ENCODE assay signal across 8 cellular contexts in genomic region chr7:79176859-79177477, GRCh38.
DNase-seq lines count a peak whose midpoint lies in the region; ATAC-seq and TF ChIP-seq lines count a peak whose summit lies in the region.

No MANE protein-coding gene starts in this region.

- no peak overlapping the region for H3K27ac Mint-ChIP-seq in GM23338
- no peak overlapping the region for H3K27ac Mint-ChIP-seq in CD4-positive, alpha-beta T cell

- no peaks in the 10 kb centered on the region for H3K79me2 ChIP-seq in GM23338 (replicated peaks; ENCODE audit: insufficient read depth)
- H3K79me2 ChIP-seq in hepatocyte = no peaks in the 10 kb centered on the region

- H3K4me3 Mint-ChIP-seq in GM23338 = no peak overlapping the region
- H3K4me3 Mint-ChIP-seq in CD4-positive, alpha-beta T cell = no peak overlapping the region

- peak; percentile 45; the same call in 2 of the 3 replicates for ATAC-seq in GM23338
- no peak for ATAC-seq in CD4-positive, alpha-beta T cell (ENCODE audit: poor library complexity)

- H4K20me1 ChIP-seq in GM23338 (replicated peaks; ENCODE audit: insufficient read depth) = no peaks in the 10 kb centered on the region
- H4K20me1 ChIP-seq in hepatocyte (ENCODE audit: insufficient read depth, poor library complexity, severe bottlenecking) = no peaks in the 10 kb centered on the region

- DNase-seq in AG10803 (ENCODE audit: low read depth) (peak; percentile 55), GM23338 (ENCODE audit: low spot score) (peak; percentile 71), NCI-H2081 (lab: John Stamatoyannopoulos, UW) (peak; percentile 69 to 70), WERI-Rb-1 (peak; percentile 10), hepatocyte (ENCODE audit: low spot score) (peak; percentile 58), tibial nerve (ENCODE audit: low spot score in 2 of 2) (peak in 1 of 2 donors; percentile 18), HK-2 (ENCODE audit: unreplicated experiment) (no peak)
- DNase-seq in CD4-positive, alpha-beta T cell = no peak

- POLR2A ChIA-PET in CD4-positive, alpha-beta T cell (lab: Charles Lee) = no interaction called here

- peaks cover 15% of the 10 kb centered on the region for H3K9me3 Mint-ChIP-seq in GM23338
- no peaks in the 10 kb centered on the region for H3K9me3 Mint-ChIP-seq in CD4-positive, alpha-beta T cell

- H3K4me1 Mint-ChIP-seq in GM23338 = peaks cover 3% of the 10 kb centered on the region; the same call in 2 of the 3 replicates
- no peaks in the 10 kb centered on the region for H3K4me1 Mint-ChIP-seq in CD4-positive, alpha-beta T cell (ENCODE audit: low read depth)

- intact Hi-C loops in CD4-positive, alpha-beta T cell (cut with DNase I, micrococcal nuclease) = no loop called here

- no peak overlapping the region for H3K4me3 ChIP-seq in AG10803 (ENCODE audit: low read length)
- H3K4me3 ChIP-seq in GM23338 = no peak overlapping the region
- H3K4me3 ChIP-seq in WERI-Rb-1 (ENCODE audit: low read depth, low read length) = no peak overlapping the region
- no peak overlapping the region for H3K4me3 ChIP-seq in hepatocyte
- no peak overlapping the region for H3K4me3 ChIP-seq in tibial nerve

- H3K4me1 ChIP-seq in GM23338 (ENCODE audit: insufficient read depth) (no peaks in the 10 kb centered on the region; the same call in 1 of the 2 replicates), hepatocyte (ENCODE audit: insufficient read depth) (no peaks in the 10 kb centered on the region), tibial nerve (no peaks in the 10 kb centered on the region)

- H3K4me2 ChIP-seq in GM23338 (no peak overlapping the region), hepatocyte (no peak overlapping the region)

- CTCF ChIA-PET in CD4-positive, alpha-beta T cell (lab: Charles Lee) = no interaction called here

- no peaks in the 10 kb centered on the region for H3F3A ChIP-seq in GM23338 (replicated peaks; ENCODE audit: low read depth)

- H3K36me3 Mint-ChIP-seq in GM23338 (ENCODE audit: low read depth) = peaks cover 15% of the 10 kb centered on the region
- H3K36me3 Mint-ChIP-seq in CD4-positive, alpha-beta T cell (ENCODE audit: low read depth) = no peaks in the 10 kb centered on the region

- H3K27me3 ChIP-seq in GM23338 (ENCODE audit: insufficient read depth) (no peaks in the 10 kb centered on the region), WERI-Rb-1 (ENCODE audit: insufficient read depth, low read depth, severe bottlenecking) (no peaks in the 10 kb centered on the region), hepatocyte (no peaks in the 10 kb centered on the region), tibial nerve (no peaks in the 10 kb centered on the region)
- H3K27me3 ChIP-seq in CD4-positive, alpha-beta T cell (ENCODE audit: control insufficient read depth, insufficient read depth, low read length) = no peaks in the 10 kb centered on the region

- no peaks in the 10 kb centered on the region for H3K27me3 Mint-ChIP-seq in GM23338 (ENCODE audit: insufficient read depth, low read depth, poor library complexity)
- no peaks in the 10 kb centered on the region for H3K27me3 Mint-ChIP-seq in CD4-positive, alpha-beta T cell

- no peak overlapping the region for H2AFZ ChIP-seq in GM23338
- no peak overlapping the region for H2AFZ ChIP-seq in hepatocyte

- H3K9me3 ChIP-seq in WERI-Rb-1 (ENCODE audit: severe bottlenecking) (no peaks in the 10 kb centered on the region), hepatocyte (ENCODE audit: low read depth) (no peaks in the 10 kb centered on the region), tibial nerve (peaks cover 0 to 2% (median 0%) of the 10 kb centered on the region in 4 donors)
- no peaks in the 10 kb centered on the region for H3K9me3 ChIP-seq in CD4-positive, alpha-beta T cell (ENCODE audit: control insufficient read depth, low read length)

- peak; percentile 85 for TF ChIP-seq CTCF in AG10803 (conservative IDR thresholded peaks at IDR 0.05; ENCODE audit: low read length)
- peak; percentile 74 to 77 for TF ChIP-seq CTCF in GM23338 (conservative IDR thresholded peaks at IDR 0.05; ENCODE audit: low read depth in 2 of 2)
- TF ChIP-seq CTCF in WERI-Rb-1 (IDR thresholded peaks at IDR 0.05; ENCODE audit: low read depth, low read length) = peak; percentile 51
- TF ChIP-seq CTCF in hepatocyte (IDR thresholded peaks at IDR 0.05; ENCODE audit: poor library complexity) = peak; percentile 77
- TF ChIP-seq CTCF in tibial nerve (IDR thresholded peaks at IDR 0.05) = peak; percentile 19 to 60 (median 44)
- no peak for TF ChIP-seq CTCF in CD4-positive, alpha-beta T cell (IDR thresholded peaks at IDR 0.05)

- H3K27ac ChIP-seq in GM23338 (ENCODE audit: low read depth) = no peak overlapping the region
- no peak overlapping the region for H3K27ac ChIP-seq in WERI-Rb-1
- H3K27ac ChIP-seq in hepatocyte = no peak overlapping the region
- H3K27ac ChIP-seq in tibial nerve = no peak overlapping the region
- no peak overlapping the region for H3K27ac ChIP-seq in CD4-positive, alpha-beta T cell (ENCODE audit: low read depth, low read length)

- no peak for TF ChIP-seq EP300 in tibial nerve (IDR thresholded peaks at IDR 0.05)

- no peak for TF ChIP-seq POLR2A in tibial nerve (IDR thresholded peaks at IDR 0.05)

- H3K9me2 ChIP-seq in GM23338 (ENCODE audit: insufficient read depth) (no peaks in the 10 kb centered on the region), hepatocyte (replicated peaks; ENCODE audit: insufficient read depth) (no peaks in the 10 kb centered on the region)

- H3K36me3 ChIP-seq in GM23338 (ENCODE audit: insufficient read depth) = no peaks in the 10 kb centered on the region
- H3K36me3 ChIP-seq in WERI-Rb-1 = no peaks in the 10 kb centered on the region
- no peaks in the 10 kb centered on the region for H3K36me3 ChIP-seq in hepatocyte (replicated peaks; ENCODE audit: insufficient read depth, low read depth)
- H3K36me3 ChIP-seq in tibial nerve = no peaks in the 10 kb centered on the region

- 15% methylated on average over 8 of the region's 8 CpGs for WGBS in hepatocyte (ENCODE audit: low lambda C conversion rate, missing lambda C conversion rate)
- WGBS in tibial nerve, 2 donors = 13 to 14% methylated on average over 8 of the region's 8 CpGs

TF ChIP-seq in GM23338, 12 proteins besides CTCF, POLR2A, EP300 and RAD21 (continues in another document):
- TF ChIP-seq JUNB (IDR thresholded peaks at IDR 0.05; ENCODE audit: unreplicated experiment) (no peak), ZNF331 (CRISPR knock-in tag; IDR thresholded peaks at IDR 0.05; ENCODE audit: low read depth) (no peak), ETS1 (IDR thresholded peaks at IDR 0.05) (no peak), EZH2phosphoT487 (IDR thresholded peaks at IDR 0.05; ENCODE audit: unreplicated experiment) (no peak), NANOG (IDR thresholded peaks at IDR 0.05; ENCODE audit: borderline replicate concordance) (no peak), POLR2AphosphoS5 (IDR thresholded peaks at IDR 0.05; ENCODE audit: low read depth) (no peak), CREB1 (CRISPR knock-in tag; IDR thresholded peaks at IDR 0.05; ENCODE audit: low read depth) (no peak), ZNF114 (CRISPR knock-in tag; IDR thresholded peaks at IDR 0.05) (no peak), STAT1 (IDR thresholded peaks at IDR 0.05; ENCODE audit: unreplicated experiment) (no peak), REST (IDR thresholded peaks at IDR 0.05; ENCODE audit: unreplicated experiment) (no peak)

Comparison
In these comparisons a context has a peak if more than half of its experiments do, and no peak if none do; other contexts are left out.
1. DNase-seq: peak in AG10803 (single experiment), GM23338 (single experiment), NCI-H2081 (2 of 2), WERI-Rb-1 (single experiment) and hepatocyte (single experiment); none in HK-2 (single experiment) and CD4-positive, alpha-beta T cell (0 of 10).